Comparison of ENCODE assay signal across 15 cellular contexts in the genomic region with DNA sequence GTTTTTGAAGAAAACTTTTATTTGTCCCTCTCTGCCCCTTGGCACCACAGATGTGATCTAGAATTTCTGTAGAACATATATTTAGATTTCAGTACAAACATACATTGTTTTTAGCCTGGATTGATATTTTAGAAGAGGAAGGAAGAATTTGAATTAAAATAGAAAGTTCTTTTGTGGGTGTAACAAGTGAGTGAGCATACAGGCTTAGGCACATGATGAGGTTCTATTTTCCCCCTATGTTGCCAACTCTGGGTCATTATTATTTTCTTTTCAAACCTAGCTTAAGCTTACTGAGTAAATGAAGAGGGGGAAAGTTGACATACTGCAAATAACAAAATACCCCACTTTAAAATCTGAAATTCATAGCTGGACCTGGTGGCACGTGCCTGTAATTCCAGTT.
DNase-seq lines count a peak whose midpoint lies in the region; ATAC-seq, FAIRE-seq and TF ChIP-seq lines count a peak whose summit lies in the region.
"Had no signal": no experiment of that assay in that cellular context is flagged by ENCODE, and none has a peak within 500 bp of the region (broad histone marks: within the 10 kb centered on the region; RNA-seq: fewer than 3 reads in every experiment).

No MANE protein-coding gene starts in this region.

- ATAC-seq in GM18517 (IDR thresholded peaks at IDR 0.05; ENCODE audit: unreplicated experiment): peak; percentile 3
- ATAC-seq in natural killer cell: no peak
- ATAC-seq in HG03196 (IDR thresholded peaks at IDR 0.05; ENCODE audit: unreplicated experiment): no peak
- ATAC-seq: psoas muscle, SK-N-SH treated with all-trans-retinoic acid at 6 μM for 48 hours had no signal

- peak overlapping the region; percentile 10; the same call in 1 of the 2 replicates for H3K27ac ChIP-seq in HL-60 (replicated peaks)
- H3K27ac ChIP-seq in CD4-positive, alpha-beta memory T cell (ENCODE audit: low read depth, low read length): no peak overlapping the region
- H3K27ac ChIP-seq: psoas muscle had no signal

- TF ChIP-seq CTCF in HL-60 (IDR thresholded peaks at IDR 0.05; ENCODE audit: insufficient read depth, low read length) (no peak), natural killer cell (IDR thresholded peaks at IDR 0.05) (no peak)

- peaks cover 0 to 2% of the 10 kb centered on the region in 2 donors for H3K27me3 Mint-ChIP-seq in natural killer cell (ENCODE audit: low read depth in 2 of 2)
- peaks cover 0 to 1% of the 10 kb centered on the region in 2 donors for H3K27me3 Mint-ChIP-seq in CD4-positive, alpha-beta memory T cell

- no peaks in the 10 kb centered on the region for H3K36me3 ChIP-seq in CD4-positive, alpha-beta memory T cell (ENCODE audit: insufficient read depth, low read length)
- H3K36me3 ChIP-seq: tibial artery had no signal

- H3K4me3 ChIP-seq in HL-60 (replicated peaks; ENCODE audit: insufficient read depth, low read length): no peak overlapping the region
- no peak overlapping the region for H3K4me3 ChIP-seq in CD4-positive, alpha-beta memory T cell (ENCODE audit: low read length in 2 of 2)
- H3K4me3 ChIP-seq: psoas muscle, tibial artery had no signal

- intact Hi-C loops in natural killer cell (cut with micrococcal nuclease): loop anchor here (1.0 kb wide), 1 partner anchor 15 kb away; no protein-coding TSS in a partner anchor
- intact Hi-C loops in CD4-positive, alpha-beta memory T cell (cut with micrococcal nuclease): no loop called here

- DNase-seq in H54 (ENCODE audit: insufficient read length, low spot score) (no peak), HL-60 (ENCODE audit: low read depth in 1 of 2, low spot score in 1 of 2) (no peak), natural killer cell (no peak), AML-193 (lab: John Stamatoyannopoulos, UW) (no peak), DMS 273 treated with DMSO at 0.1 percent for 48 hours (lab: John Stamatoyannopoulos, UW) (no peak)
- DNase-seq in CD4-positive, alpha-beta memory T cell: no peak
- DNase-seq: activated naive CD4-positive, alpha-beta T cell; CD4-positive, CD25-positive, alpha-beta regulatory T cell; cortex of kidney; NCI-H748 treated with DMSO at 0.1 percent for 48 hours; psoas muscle; tibial artery had no signal

- H3K9me3 ChIP-seq in CD4-positive, alpha-beta memory T cell (ENCODE audit: control insufficient read depth in 1 of 2, low read length in 2 of 2): no peaks in the 10 kb centered on the region
- H3K9me3 ChIP-seq: psoas muscle, tibial artery had no signal

- peaks cover 24 to 26% of the 10 kb centered on the region in 2 donors for H3K4me1 Mint-ChIP-seq in natural killer cell
- peaks cover 0 to 7% (median 0%) of the 10 kb centered on the region in 4 donors for H3K4me1 Mint-ChIP-seq in CD4-positive, alpha-beta memory T cell
- H3K4me1 Mint-ChIP-seq: CD4-positive, CD25-positive, alpha-beta regulatory T cell had no signal

- H3K4me3 Mint-ChIP-seq in natural killer cell: peak overlapping the region; percentile 4
- H3K4me3 Mint-ChIP-seq in CD4-positive, alpha-beta memory T cell: no peak overlapping the region
- H3K4me3 Mint-ChIP-seq: CD4-positive, CD25-positive, alpha-beta regulatory T cell had no signal

- H3K27ac Mint-ChIP-seq in natural killer cell: no peak overlapping the region
- H3K27ac Mint-ChIP-seq in CD4-positive, alpha-beta memory T cell: no peak overlapping the region
- H3K27ac Mint-ChIP-seq: CD4-positive, CD25-positive, alpha-beta regulatory T cell had no signal

- no peaks in the 10 kb centered on the region for H3K9me3 Mint-ChIP-seq in natural killer cell
- peaks cover 0 to 4% (median 2%) of the 10 kb centered on the region in 8 donors for H3K9me3 Mint-ChIP-seq in CD4-positive, alpha-beta memory T cell

- TF ChIP-seq POLR2A in H54 (IDR thresholded peaks at IDR 0.05; ENCODE audit: low read depth, low read length): no peak

- H3K4me1 ChIP-seq in CD4-positive, alpha-beta memory T cell (ENCODE audit: insufficient read depth, low read length): no peaks in the 10 kb centered on the region
- H3K4me1 ChIP-seq: psoas muscle had no signal

- no peaks in the 10 kb centered on the region for H3K36me3 Mint-ChIP-seq in natural killer cell
- H3K36me3 Mint-ChIP-seq in CD4-positive, alpha-beta memory T cell: no peaks in the 10 kb centered on the region
- H3K36me3 Mint-ChIP-seq: CD4-positive, CD25-positive, alpha-beta regulatory T cell had no signal

- CTCF ChIA-PET in CD4-positive, alpha-beta memory T cell (lab: Charles Lee; ENCODE audit: partially characterized antibody): no interaction called here

- H3K27me3 ChIP-seq in HL-60 (ENCODE audit: insufficient read depth, poor library complexity, severe bottlenecking): no peaks in the 10 kb centered on the region
- H3K27me3 ChIP-seq in CD4-positive, alpha-beta memory T cell (ENCODE audit: insufficient read depth, low read length): no peaks in the 10 kb centered on the region
- H3K27me3 ChIP-seq: tibial artery had no signal

- POLR2A ChIA-PET in CD4-positive, alpha-beta memory T cell (lab: Charles Lee; ENCODE audit: partially characterized antibody): no interaction called here

- peak; percentile 36 for FAIRE-seq in H54 (lab: Jason Lieb, UNC)
